1 cellular context compared by ENCODE assay signal in the genomic region with DNA sequence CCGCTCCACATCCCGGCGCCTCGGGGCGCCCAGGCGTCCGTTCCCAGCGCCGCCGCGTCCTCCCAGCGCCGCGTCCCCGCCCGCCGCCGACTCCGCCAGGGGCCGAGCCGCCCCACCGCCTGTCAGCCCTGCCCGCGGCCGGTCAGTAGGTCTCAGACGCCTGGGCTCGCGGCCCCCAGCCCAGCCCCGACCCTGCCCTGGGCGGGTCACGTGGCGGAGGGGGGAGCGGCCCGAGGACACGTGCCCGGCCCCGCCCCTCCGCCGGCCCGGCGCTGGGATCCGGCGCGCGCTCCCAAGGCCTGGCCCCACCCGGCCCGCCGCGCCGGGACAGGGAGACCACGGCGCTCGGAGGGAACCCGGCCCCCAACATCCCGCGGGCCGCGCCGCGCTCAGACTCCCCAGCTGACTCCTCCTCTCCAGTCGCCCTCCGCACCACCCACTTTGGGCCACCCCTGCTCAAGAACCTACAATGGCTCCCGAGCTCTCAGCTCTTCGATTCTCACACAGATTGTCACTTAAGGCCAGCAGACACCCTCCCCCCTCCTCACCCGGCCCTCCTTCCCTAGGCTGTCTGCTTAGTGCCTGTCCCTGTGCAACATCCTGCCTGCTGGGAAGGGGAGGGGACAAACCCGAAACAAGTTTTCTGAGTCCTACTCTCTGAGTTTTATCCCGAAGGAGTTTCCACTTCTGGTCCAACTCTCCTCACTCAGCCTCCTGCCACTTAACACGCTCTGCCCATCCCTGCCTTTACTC.
TF ChIP-seq lines count a peak whose summit lies in the region.

Gene RAB3IL1, minus strand, starts transcription at position 210 of the 753 bp plus-strand sequence. Its CDS starts 199 bp downstream, at position 11.

TF ChIP-seq in K562, 482 proteins besides CTCF, POLR2A, EP300 and RAD21 (continued from another document and continues in another):
- TF ChIP-seq E4F1 (CRISPR knock-in tag; IDR thresholded peaks at IDR 0.05; ENCODE audit: borderline replicate concordance), result no peak
- no peak for TF ChIP-seq SNRNP70 (optimal IDR thresholded peaks at IDR 0.05; ENCODE audit: low read depth, low read length)
- 0 out of 2 replicates have a peak, but pooled peaks have one; percentile 21 for TF ChIP-seq MITF (IDR thresholded peaks at IDR 0.05)
- no peak for TF ChIP-seq ZNF133 (CRISPR knock-in tag; IDR thresholded peaks at IDR 0.05)
- TF ChIP-seq SREBF2 (CRISPR knock-in tag; IDR thresholded peaks at IDR 0.05), result no peak
- TF ChIP-seq TGIF2 (CRISPR knock-in tag; IDR thresholded peaks at IDR 0.05), result no peak
- TF ChIP-seq ZNF830 (CRISPR knock-in tag; IDR thresholded peaks at IDR 0.05), result no peak
- no peak for TF ChIP-seq CHD2 (IDR thresholded peaks at IDR 0.05; ENCODE audit: low read depth, low read length)
- TF ChIP-seq MAFG (tag; conservative IDR thresholded peaks at IDR 0.05), result no peak
- TF ChIP-seq, protein P1, sequence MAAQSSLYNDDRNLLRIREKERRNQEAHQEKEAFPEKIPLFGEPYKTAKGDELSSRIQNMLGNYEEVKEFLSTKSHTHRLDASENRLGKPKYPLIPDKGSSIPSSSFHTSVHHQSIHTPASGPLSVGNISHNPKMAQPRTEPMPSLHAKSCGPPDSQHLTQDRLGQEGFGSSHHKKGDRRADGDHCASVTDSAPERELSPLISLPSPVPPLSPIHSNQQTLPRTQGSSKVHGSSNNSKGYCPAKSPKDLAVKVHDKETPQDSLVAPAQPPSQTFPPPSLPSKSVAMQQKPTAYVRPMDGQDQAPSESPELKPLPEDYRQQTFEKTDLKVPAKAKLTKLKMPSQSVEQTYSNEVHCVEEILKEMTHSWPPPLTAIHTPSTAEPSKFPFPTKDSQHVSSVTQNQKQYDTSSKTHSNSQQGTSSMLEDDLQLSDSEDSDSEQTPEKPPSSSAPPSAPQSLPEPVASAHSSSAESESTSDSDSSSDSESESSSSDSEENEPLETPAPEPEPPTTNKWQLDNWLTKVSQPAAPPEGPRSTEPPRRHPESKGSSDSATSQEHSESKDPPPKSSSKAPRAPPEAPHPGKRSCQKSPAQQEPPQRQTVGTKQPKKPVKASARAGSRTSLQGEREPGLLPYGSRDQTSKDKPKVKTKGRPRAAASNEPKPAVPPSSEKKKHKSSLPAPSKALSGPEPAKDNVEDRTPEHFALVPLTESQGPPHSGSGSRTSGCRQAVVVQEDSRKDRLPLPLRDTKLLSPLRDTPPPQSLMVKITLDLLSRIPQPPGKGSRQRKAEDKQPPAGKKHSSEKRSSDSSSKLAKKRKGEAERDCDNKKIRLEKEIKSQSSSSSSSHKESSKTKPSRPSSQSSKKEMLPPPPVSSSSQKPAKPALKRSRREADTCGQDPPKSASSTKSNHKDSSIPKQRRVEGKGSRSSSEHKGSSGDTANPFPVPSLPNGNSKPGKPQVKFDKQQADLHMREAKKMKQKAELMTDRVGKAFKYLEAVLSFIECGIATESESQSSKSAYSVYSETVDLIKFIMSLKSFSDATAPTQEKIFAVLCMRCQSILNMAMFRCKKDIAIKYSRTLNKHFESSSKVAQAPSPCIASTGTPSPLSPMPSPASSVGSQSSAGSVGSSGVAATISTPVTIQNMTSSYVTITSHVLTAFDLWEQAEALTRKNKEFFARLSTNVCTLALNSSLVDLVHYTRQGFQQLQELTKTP (IDR thresholded peaks at IDR 0.05; ENCODE audit: low read depth in 1 of 2, partially characterized antibody in 2 of 2), result no peak
- TF ChIP-seq NBN (IDR thresholded peaks at IDR 0.05; ENCODE audit: low read depth), result no peak
- TF ChIP-seq SMARCA4 (IDR thresholded peaks at IDR 0.05), result 0 out of 2 replicates have a peak, but pooled peaks have one; percentile 9
- no peak for TF ChIP-seq KLF6 (CRISPR knock-in tag; IDR thresholded peaks at IDR 0.05; ENCODE audit: borderline replicate concordance)
- TF ChIP-seq ZFP1 (CRISPR knock-in tag; IDR thresholded peaks at IDR 0.05), result no peak
- peak; percentile 40; the same call in 1 of the 2 replicates for TF ChIP-seq ZNF175 (CRISPR knock-in tag; IDR thresholded peaks at IDR 0.05; ENCODE audit: low read depth)
- TF ChIP-seq POLR2AphosphoS2 (IDR thresholded peaks at IDR 0.05; ENCODE audit: low read length), result no peak
- no peak for TF ChIP-seq FUS (optimal IDR thresholded peaks at IDR 0.05; ENCODE audit: low read depth, low read length)
- TF ChIP-seq NFXL1 (CRISPR knock-in tag; IDR thresholded peaks at IDR 0.05), result no peak
- no peak for TF ChIP-seq ZNF584 (CRISPR knock-in tag; IDR thresholded peaks at IDR 0.05; ENCODE audit: low read depth)
- peak; percentile 53; the same call in 1 of the 2 replicates for TF ChIP-seq TFAP4 (CRISPR knock-in tag; IDR thresholded peaks at IDR 0.05; ENCODE audit: borderline replicate concordance)
- no peak for TF ChIP-seq SOX6 (IDR thresholded peaks at IDR 0.05)
- TF ChIP-seq OTX1 (CRISPR knock-in tag; IDR thresholded peaks at IDR 0.05), result peak; percentile 27; the same call in 1 of the 2 replicates
- no peak for TF ChIP-seq ZBTB43 (CRISPR knock-in tag; IDR thresholded peaks at IDR 0.05)
- no peak for TF ChIP-seq E2F5 (CRISPR knock-in tag; IDR thresholded peaks at IDR 0.05)
- TF ChIP-seq FOXA3 (CRISPR knock-in tag; conservative IDR thresholded peaks at IDR 0.05 in 1 of 2, IDR thresholded peaks at IDR 0.05 in 1 of 2), result no peak
- TF ChIP-seq ZNF347 (CRISPR knock-in tag; IDR thresholded peaks at IDR 0.05; ENCODE audit: low read depth), result no peak
- no peak for TF ChIP-seq RHOXF2B (CRISPR knock-in tag; conservative IDR thresholded peaks at IDR 0.05)
- TF ChIP-seq SIRT6 (IDR thresholded peaks at IDR 0.05; ENCODE audit: low read depth, low read length), result no peak
- no peak for TF ChIP-seq HBP1 (CRISPR knock-in tag; IDR thresholded peaks at IDR 0.05)
- TF ChIP-seq REST (CRISPR knock-in tag; IDR thresholded peaks at IDR 0.05; ENCODE audit: low read depth), result no peak
- TF ChIP-seq EGR1 (conservative IDR thresholded peaks at IDR 0.05), result peak; percentile 19; the same call in 1 of the 2 replicates
- TF ChIP-seq EWSR1 (IDR thresholded peaks at IDR 0.05; ENCODE audit: borderline replicate concordance, low read depth, partially characterized antibody), result no peak
- no peak for TF ChIP-seq ZNF583 (CRISPR knock-in tag; IDR thresholded peaks at IDR 0.05)
- TF ChIP-seq ELF2 (CRISPR knock-in tag; IDR thresholded peaks at IDR 0.05), result no peak
- no peak for TF ChIP-seq WHSC1 (IDR thresholded peaks at IDR 0.05; ENCODE audit: low read length)
- TF ChIP-seq GTF2B (IDR thresholded peaks at IDR 0.05; ENCODE audit: extremely low read depth, insufficient read length), result no peak
- TF ChIP-seq, protein P2, sequence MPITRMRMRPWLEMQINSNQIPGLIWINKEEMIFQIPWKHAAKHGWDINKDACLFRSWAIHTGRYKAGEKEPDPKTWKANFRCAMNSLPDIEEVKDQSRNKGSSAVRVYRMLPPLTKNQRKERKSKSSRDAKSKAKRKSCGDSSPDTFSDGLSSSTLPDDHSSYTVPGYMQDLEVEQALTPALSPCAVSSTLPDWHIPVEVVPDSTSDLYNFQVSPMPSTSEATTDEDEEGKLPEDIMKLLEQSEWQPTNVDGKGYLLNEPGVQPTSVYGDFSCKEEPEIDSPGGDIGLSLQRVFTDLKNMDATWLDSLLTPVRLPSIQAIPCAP (CRISPR knock-in tag; IDR thresholded peaks at IDR 0.05; ENCODE audit: borderline replicate concordance), result no peak
- no peak for TF ChIP-seq BMI1 (IDR thresholded peaks at IDR 0.05; ENCODE audit: low read length)
- TF ChIP-seq TAF7 (tag; IDR thresholded peaks at IDR 0.05), result no peak
